7 cellular contexts compared by ENCODE assay signal in the genomic region with DNA sequence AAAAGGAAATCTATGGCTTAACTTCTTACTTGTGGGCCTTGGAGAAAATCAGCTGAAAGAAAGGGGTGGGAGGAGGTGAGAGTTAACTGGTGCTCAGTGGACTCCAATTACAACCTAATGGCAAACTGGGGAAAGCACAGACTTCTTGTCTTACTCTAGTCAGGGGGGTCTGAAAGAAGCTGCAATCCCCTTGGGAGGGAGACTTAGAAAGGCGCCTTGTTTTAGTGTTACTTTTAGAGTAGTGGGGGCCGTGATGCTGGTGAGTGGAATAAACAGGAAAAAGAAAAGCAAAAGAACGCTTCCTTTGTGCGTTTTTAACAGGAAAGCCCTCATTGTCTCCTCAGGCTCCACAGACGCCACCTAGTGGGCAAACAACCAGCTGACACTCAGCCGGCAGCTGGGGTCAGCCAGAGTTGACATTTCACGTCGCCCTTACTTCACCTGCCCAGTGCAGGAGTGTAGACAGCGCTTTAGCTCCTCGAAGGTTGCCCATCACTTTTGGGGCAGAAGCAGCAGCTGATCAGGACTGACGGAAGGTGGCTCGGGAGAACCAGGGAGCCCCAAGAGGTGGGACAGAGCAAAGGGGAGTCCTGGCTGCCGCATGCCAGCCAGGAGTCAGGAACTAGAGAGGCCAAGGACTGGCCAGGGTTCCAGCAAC. TPM values are rescaled to one million over a fixed set of nuclear protein-coding genes. Genes with fewer than 3 reads are reported as not detected.
DNase-seq lines count a peak whose midpoint lies in the region; ATAC-seq, FAIRE-seq and TF ChIP-seq lines count a peak whose summit lies in the region.

No MANE protein-coding gene starts in this region.

- in situ Hi-C loops in GM12878 (cut with MboI), result no loop called here

- no TSS peak for BruUV-seq in GM12878 (replicated peaks; lab: Mats Ljungman, UMichigan)

- TF ChIP-seq RAD21 in GM12878 (IDR thresholded peaks at IDR 0.05; ENCODE audit: insufficient read depth, low read depth, low read length), result peak; percentile 66

- CTCF ChIA-PET in GM12878 (lab: Yijun Ruan, JAX), result interaction anchor here (0.7 to 4.9 kb wide), 49 partner anchors 9 to 1046 kb away, joined by 3 to 41 read pairs (median 4); a partner anchor contains a TSS

- H3K4me1 ChIP-seq in GM12878 (ENCODE audit: control insufficient read depth, insufficient read depth, low read length) (no peaks in the 10 kb centered on the region), skeletal muscle satellite cell (ENCODE audit: control insufficient read depth, insufficient read depth, low read length) (peaks cover 4% of the 10 kb centered on the region)

- H3K27ac ChIP-seq in GM12878 (ENCODE audit: control insufficient read depth, insufficient read depth), result no peak overlapping the region

- no peaks in the 10 kb centered on the region for H3K79me2 ChIP-seq in GM12878 (ENCODE audit: control insufficient read depth, insufficient read depth, low read length)

- intact Hi-C loops in GM12878 (cut with micrococcal nuclease; ENCODE audit: unreplicated experiment), result loop anchor here (1.0 to 10.0 kb wide), 3 partner anchors 511 to 638 kb away; no protein-coding TSS in a partner anchor

- no peak for TF ChIP-seq EP300 in GM12878 (IDR thresholded peaks at IDR 0.05; ENCODE audit: borderline replicate concordance in 1 of 2, control insufficient read depth in 1 of 2, low read depth in 2 of 2, low read length in 2 of 2)

- ATAC-seq in HG02610 (IDR thresholded peaks at IDR 0.05; ENCODE audit: unreplicated experiment) (peak; percentile 91), GM12878 (peak; percentile 99)

- RAD21 ChIA-PET in GM12878 (lab: Charles Lee; ENCODE audit: unreplicated experiment), result interaction anchor here (0.7 to 2.2 kb wide), 8 partner anchors 8 to 549 kb away, joined by 3 to 16 read pairs (median 4); a partner anchor contains a TSS

- no peaks in the 10 kb centered on the region for H3K27me3 ChIP-seq in GM12878 (replicated peaks in 1 of 2; ENCODE audit: control insufficient read depth in 2 of 2, insufficient read depth in 2 of 2, low read length in 1 of 2)
- peaks cover 18% of the 10 kb centered on the region for H3K27me3 ChIP-seq in skeletal muscle satellite cell (ENCODE audit: control insufficient read depth, insufficient read depth, low read length)

- TF ChIP-seq POLR2A in GM12878 (IDR thresholded peaks at IDR 0.05; ENCODE audit: low read depth, low read length), result no peak

- SMC1A ChIA-PET in GM12878 (lab: Charles Lee; ENCODE audit: uncharacterized antibody, unreplicated experiment), result interaction anchor here (0.7 to 1.9 kb wide), 20 partner anchors 8 to 636 kb away, joined by 3 to 7 read pairs (median 4); a partner anchor contains a TSS

- H3K9me3 ChIP-seq in GM12878 (replicated peaks; ENCODE audit: control insufficient read depth, insufficient read depth, low read length) (no peaks in the 10 kb centered on the region), skeletal muscle satellite cell (replicated peaks; ENCODE audit: low read length) (no peaks in the 10 kb centered on the region)

- H3K4me3 ChIP-seq in GM12878 (peak overlapping the region; percentile 49; the same call in 1 of the 2 replicates), skeletal muscle satellite cell (ENCODE audit: low read length) (peak overlapping the region; percentile 60)

- H3K9ac ChIP-seq in GM12878 (ENCODE audit: control insufficient read depth, insufficient read depth, low read length) (peak overlapping the region; percentile 38), skeletal muscle satellite cell (ENCODE audit: low read depth, low read length) (peak overlapping the region; percentile 45)

- H2AFZ ChIP-seq in GM12878 (ENCODE audit: control insufficient read depth, low read depth, low read length), result peak overlapping the region; percentile 85

- H4K20me1 ChIP-seq in GM12878 (ENCODE audit: control insufficient read depth, insufficient read depth), result no peaks in the 10 kb centered on the region

- POLR2A ChIA-PET in GM12878 (lab: Charles Lee), result interaction anchor here (0.8 kb wide), 1 partner anchor 55 kb away, joined by 3 read pairs; no protein-coding TSS in a partner anchor

- peak; percentile 94 for TF ChIP-seq CTCF in GM12874 (IDR thresholded peaks at IDR 0.05; ENCODE audit: insufficient read depth, low read depth, low read length)
- peak; percentile 85 to 98 (median 94) for TF ChIP-seq CTCF in GM12878 (IDR thresholded peaks at IDR 0.05 in 2 of 3, conservative IDR thresholded peaks at IDR 0.05 in 1 of 3; ENCODE audit: control insufficient read depth in 2 of 3, extremely low read depth in 1 of 3, insufficient read depth in 1 of 3, low read depth in 3 of 3, low read length in 3 of 3)

- H3K4me2 ChIP-seq in GM12878 (ENCODE audit: control insufficient read depth, insufficient read depth) (peak overlapping the region; percentile 58), skeletal muscle satellite cell (ENCODE audit: low read length) (peak overlapping the region; percentile 80)

- peak; percentile 71 for DNase-seq in NCI-H1105 treated with DMSO at 0.1 percent for 48 hours (lab: John Stamatoyannopoulos, UW)
- peak; percentile 24 for DNase-seq in T1000 (lab: John Stamatoyannopoulos, UW)
- DNase-seq in GM12878 (ENCODE audit: low read depth, low spot score), result peak; percentile 24
- DNase-seq in iPS DF 4.7 (ENCODE audit: extremely low read depth, low spot score), result peak; percentile 68

- FAIRE-seq in GM12878 (lab: Jason Lieb, UNC), result peak; percentile 99

- 19% methylated on average over 13 of the region's 13 CpGs for WGBS in GM12878 (ENCODE audit: insufficient coverage, insufficient replicate concordance, low lambda C conversion rate, missing lambda C conversion rate)

- H3K36me3 ChIP-seq in GM12878 (ENCODE audit: control insufficient read depth in 2 of 2, insufficient read depth in 2 of 2, low read length in 1 of 2) (no peaks in the 10 kb centered on the region), skeletal muscle satellite cell (ENCODE audit: insufficient read depth, low read length) (no peaks in the 10 kb centered on the region)

TF ChIP-seq in GM12878, 131 proteins besides CTCF, POLR2A, EP300 and RAD21 (continues in another document):
- no peak for TF ChIP-seq BCL11A (IDR thresholded peaks at IDR 0.05; ENCODE audit: low read depth, low read length)
- no peak for TF ChIP-seq KAT2A (conservative IDR thresholded peaks at IDR 0.05; ENCODE audit: control insufficient read depth, low read depth, low read length)
- TF ChIP-seq CREB1 (IDR thresholded peaks at IDR 0.05; ENCODE audit: low read depth), result 0 out of 2 replicates have a peak, but pooled peaks have one; percentile 11
- peak; percentile 66; the same call in 1 of the 2 replicates for TF ChIP-seq TCF12 (IDR thresholded peaks at IDR 0.05; ENCODE audit: low read depth, low read length)

RNA-seq across cellular contexts. Expression of a gene that starts 55.9 kb away (rescaled TPM):
- 40.4 and 47.6 TPM in 2 replicates for total RNA-seq in GM12878 (2013; cell fraction: nucleolus; rRNA removed)
- total RNA-seq in GM12878 (2014; rRNA removed) (62.4 and 63.9 TPM in 2 replicates), GM12878 (2014; rRNA removed; fragmentation: Illumina TruSeq; extraction: Trizol) (43.6 and 50.5 TPM in 2 replicates), GM12878 (2021) (94.8 and 94.9 TPM in 2 replicates)
- polyA plus RNA-seq in GM12878 (2011; ENCODE audit: low read depth), result 55.9 TPM
- polyA plus RNA-seq in GM12878 (2011; rRNA removed) (130 and 169 TPM in 2 replicates), GM12878 (2014; fragmentation: Illumina TruSeq; extraction: Trizol) (129 and 139 TPM in 2 replicates), GM12878 (2014; fragmentation: Nextera tagmentation; extraction: Ambion mirVana) (10 to 100 TPM; 26.3 to 35.0 TPM), GM12878 (2014; rRNA removed) (111 and 113 TPM in 2 replicates), GM12878 (2016; fragmentation: Nextera tagmentation; extraction: Ambion mirVana) (100 to 1,000 TPM; 132 to 140 TPM)
- 158 and 174 TPM in 2 replicates for polyA plus RNA-seq in GM12878 (2011; cell fraction: cytosol; rRNA removed)
- 70.7 and 73.5 TPM in 2 replicates for polyA plus RNA-seq in GM12878 (2011; cell fraction: nucleus; rRNA removed)
- 66.5 and 77.2 TPM in 2 replicates for polyA plus RNA-seq in GM12878 (2012)
- polyA minus RNA-seq in GM12878 (2011; rRNA and poly(A)+ RNA removed), result 114 and 140 TPM in 2 replicates
- polyA minus RNA-seq in GM12878 (2011; cell fraction: cytosol; rRNA and poly(A)+ RNA removed), result 30.9 and 35.2 TPM in 2 replicates
- polyA minus RNA-seq in GM12878 (2011; cell fraction: nucleus; rRNA and poly(A)+ RNA removed), result 27.6 and 46.7 TPM in 2 replicates
- 38.7 and 41.8 TPM in 2 replicates for total RNA-seq in skeletal muscle satellite cell (2012; rRNA removed)

RNA-seq across cellular contexts. Expression of a gene that starts 56.5 kb away (rescaled TPM):
- 13.6 and 16.1 TPM in 2 replicates for total RNA-seq in GM12878 (2013; cell fraction: nucleolus; rRNA removed)
- total RNA-seq in GM12878 (2014; rRNA removed) (0.23 and 0.44 TPM in 2 replicates), GM12878 (2014; rRNA removed; fragmentation: Illumina TruSeq; extraction: Trizol) (0.04 and 0.18 TPM in 2 replicates), GM12878 (2021) (0.43 and 0.62 TPM in 2 replicates)
- 0.75 TPM for polyA plus RNA-seq in GM12878 (2011; ENCODE audit: low read depth)
- polyA plus RNA-seq in GM12878 (2011; rRNA removed) (2.8 and 3.4 TPM in 2 replicates), GM12878 (2014; fragmentation: Illumina TruSeq; extraction: Trizol) (0.05 and 0.22 TPM in 2 replicates), GM12878 (2014; fragmentation: Nextera tagmentation; extraction: Ambion mirVana) (under 1 TPM; 0.06 to 0.07 TPM), GM12878 (2014; rRNA removed) (0.04 and 1.1 TPM in 2 replicates), GM12878 (2016; fragmentation: Nextera tagmentation; extraction: Ambion mirVana) (1 to 10 TPM in 1 of 2 experiments, under 1 TPM in 1; 0.78 to 1.1 TPM)
- 3.1 and 3.7 TPM in 2 replicates for polyA plus RNA-seq in GM12878 (2011; cell fraction: cytosol; rRNA removed)
- polyA plus RNA-seq in GM12878 (2011; cell fraction: nucleus; rRNA removed), result 10.4 and 10.9 TPM in 2 replicates
- polyA plus RNA-seq in GM12878 (2012), result 1.7 and 2.1 TPM in 2 replicates
- polyA minus RNA-seq in GM12878 (2011; rRNA and poly(A)+ RNA removed), result 1.7 and 3.1 TPM in 2 replicates
- polyA minus RNA-seq in GM12878 (2011; cell fraction: cytosol; rRNA and poly(A)+ RNA removed), result 1.2 and 1.9 TPM in 2 replicates
- 2.4 and 2.7 TPM in 2 replicates for polyA minus RNA-seq in GM12878 (2011; cell fraction: nucleus; rRNA and poly(A)+ RNA removed)
- not detected in 2 replicates for total RNA-seq in skeletal muscle satellite cell (2012; rRNA removed)
